Comparison of ENCODE assay signal across 11 cellular contexts in the genomic region with DNA sequence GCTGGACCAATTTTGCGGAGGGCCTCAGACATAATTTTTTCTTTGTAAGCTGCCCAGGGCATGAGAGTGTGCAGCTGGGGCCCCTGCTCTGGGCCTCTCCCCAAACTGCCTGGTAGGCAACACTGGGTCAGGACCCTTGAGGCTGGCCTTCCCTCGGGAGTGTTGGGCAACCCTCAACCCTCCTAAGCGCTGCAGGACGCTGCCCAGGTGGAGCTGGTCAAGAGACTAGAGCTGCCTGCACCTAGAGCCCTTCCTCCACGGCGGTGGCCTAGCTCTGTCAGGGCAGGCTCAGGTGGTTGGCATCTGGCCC. TPM values are rescaled to one million over a fixed set of nuclear protein-coding genes. Genes with fewer than 3 reads are reported as not detected.
DNase-seq lines count a peak whose midpoint lies in the region; ATAC-seq and TF ChIP-seq lines count a peak whose summit lies in the region.
"Had no signal": no experiment of that assay in that cellular context is flagged by ENCODE, and none has a peak within 500 bp of the region (broad histone marks: within the 10 kb centered on the region; RNA-seq: fewer than 3 reads in every experiment).

No MANE protein-coding gene starts in this region.

- no peaks in the 10 kb centered on the region for H4K20me1 ChIP-seq in mammary epithelial cell (ENCODE audit: insufficient read depth, low read length)

- H3K9me3 ChIP-seq in HEK293 (ENCODE audit: control insufficient read depth, insufficient read depth, low read depth, low read length) (no peaks in the 10 kb centered on the region), mammary epithelial cell (replicated peaks; ENCODE audit: insufficient read depth, low read length) (no peaks in the 10 kb centered on the region), mucosa of descending colon (no peaks in the 10 kb centered on the region)
- H3K9me3 ChIP-seq: ovary had no signal

- DNase-seq in AG04449 (ENCODE audit: low read depth, low spot score): no peak
- DNase-seq in mammary epithelial cell: no peak
- no peak for DNase-seq in mucosa of descending colon
- no peak for DNase-seq in HuH-7 (ENCODE audit: low spot score)
- no peak for DNase-seq in hepatic stellate cell (ENCODE audit: low spot score)
- DNase-seq in Ammon's horn (ENCODE audit: low spot score): no peak
- DNase-seq in activated CD4-positive, CD25-positive, alpha-beta regulatory T cell (lab: John Stamatoyannopoulos, UW): no peak
- DNase-seq: central memory CD4-positive, alpha-beta T cell had no signal

- dilution Hi-C loops in mammary epithelial cell (cut with HindIII; ENCODE audit: low sequenced_read_pairs): no loop called here

- in situ Hi-C loops in mammary epithelial cell (cut with MboI; ENCODE audit: low sequenced_read_pairs in 2 of 2): no loop called here

- H3K4me3 ChIP-seq in AG04449 (ENCODE audit: low read depth, low read length) (peak overlapping the region; percentile 67), HEK293 (ENCODE audit: low read depth, low read length) (peak overlapping the region; percentile 5; the same call in 1 of the 2 replicates), mammary epithelial cell (replicated peaks in 1 of 3; ENCODE audit: insufficient read depth in 1 of 3, low read depth in 2 of 3, low read length in 3 of 3) (peak overlapping the region; percentile 62 to 80 (median 70)), mucosa of descending colon (no peak overlapping the region)

- ATAC-seq in mucosa of descending colon: peak; percentile 9

- BruUV-seq in mammary epithelial cell (replicated peaks; lab: Mats Ljungman, UMichigan): no TSS peak

- H3K27me3 ChIP-seq in mammary epithelial cell (ENCODE audit: insufficient read depth, low read length): no peaks in the 10 kb centered on the region
- H3K27me3 ChIP-seq: ovary had no signal

- TF ChIP-seq CTCF in AG04449 (IDR thresholded peaks at IDR 0.05; ENCODE audit: insufficient read depth, low read length, missing control alignments) (no peak), HEK293 (tag by site-specific recombination; IDR thresholded peaks at IDR 0.05) (no peak), mammary epithelial cell (conservative IDR thresholded peaks at IDR 0.05 in 1 of 2, IDR thresholded peaks at IDR 0.05 in 1 of 2; ENCODE audit: extremely low read depth in 1 of 2, insufficient read depth in 1 of 2, low read depth in 1 of 2, low read length in 2 of 2) (no peak), mucosa of descending colon (IDR thresholded peaks at IDR 0.05) (no peak)

- no peaks in the 10 kb centered on the region for H3K4me1 ChIP-seq in HEK293 (ENCODE audit: control insufficient read depth, insufficient read depth, low read length)
- H3K4me1 ChIP-seq in mammary epithelial cell (ENCODE audit: insufficient read depth, low read length): peaks cover 33% of the 10 kb centered on the region
- peaks cover 17% of the 10 kb centered on the region for H3K4me1 ChIP-seq in mucosa of descending colon (ENCODE audit: low read depth)

- CTCF ChIA-PET in AG04449 (lab: Yijun Ruan, JAX) (interaction anchor here (0.6 to 1.8 kb wide), 7 partner anchors 8 to 263 kb away, joined by 3 to 5 read pairs (median 4); partner anchors contain the start of gene TMEM109), HEK293 (lab: Yijun Ruan, JAX) (interaction anchor here (1.2 kb wide), 1 partner anchor 93 kb away, joined by 3 read pairs; no protein-coding TSS in a partner anchor), mammary epithelial cell (lab: Charles Lee; ENCODE audit: low non-redundant PET) (no interaction called here)

- peak overlapping the region; percentile 60 for H3K9ac ChIP-seq in mammary epithelial cell (ENCODE audit: insufficient read depth, low read length)

- POLR2A ChIA-PET in AG04449 (lab: Yijun Ruan, JAX): interaction anchor here (1.1 kb wide), 1 partner anchor 8 kb away, joined by 5 read pairs; no protein-coding TSS in a partner anchor
- POLR2A ChIA-PET in HEK293 (lab: Yijun Ruan, JAX): interaction anchor here (1.2 to 1.7 kb wide), 2 partner anchors 9 to 18 kb away, joined by 4 to 22 read pairs; partner anchors contain the start of genes PRPF19 and TMEM109

- intact Hi-C loops in mammary epithelial cell (cut with micrococcal nuclease) (loop anchor here (1.0 to 2.0 kb wide), 2 partner anchors 8 to 17 kb away; partner anchors contain the start of gene PRPF19), mucosa of descending colon (cut with DNase I, micrococcal nuclease) (no loop called here)

- H3K27ac ChIP-seq in HEK293 (ENCODE audit: extremely low read depth, low read depth, low read length) (no peak overlapping the region), mammary epithelial cell (ENCODE audit: insufficient read depth, low read depth, low read length) (no peak overlapping the region)

- 50% methylated on average over 4 of the region's 6 CpGs for WGBS in mammary epithelial cell (ENCODE audit: low coverage, missing lambda C conversion rate)

- H3K36me3 ChIP-seq in HEK293 (ENCODE audit: control insufficient read depth in 2 of 2, insufficient read depth in 1 of 2, low read length in 2 of 2): peaks cover 0 to 71% of the 10 kb centered on the region in 2 experiments; a peak in 1 of 3 replicates
- H3K36me3 ChIP-seq in mammary epithelial cell (ENCODE audit: insufficient read depth, low read length): peaks cover 12% of the 10 kb centered on the region
- peaks cover 3% of the 10 kb centered on the region for H3K36me3 ChIP-seq in mucosa of descending colon (ENCODE audit: low read depth)
- H3K36me3 ChIP-seq: ovary had no signal

- H3K79me2 ChIP-seq in mammary epithelial cell (ENCODE audit: insufficient read depth, low read length): peaks cover 32% of the 10 kb centered on the region

- peak overlapping the region; percentile 93 for H3K4me2 ChIP-seq in mammary epithelial cell (ENCODE audit: insufficient read depth, low read depth, low read length)

- peak overlapping the region; percentile 80 for H2AFZ ChIP-seq in mammary epithelial cell (ENCODE audit: low read depth, low read length)

TF ChIP-seq in HEK293, 187 proteins besides CTCF, POLR2A, EP300 and RAD21 (continues in another document):
- TF ChIP-seq MZF1 (tag by site-specific recombination; IDR thresholded peaks at IDR 0.05; ENCODE audit: borderline replicate concordance) (no peak), ZNF513 (tag by site-specific recombination; IDR thresholded peaks at IDR 0.05) (no peak), ZNF768 (tag by site-specific recombination; IDR thresholded peaks at IDR 0.05) (no peak), ZBTB7A (tag by site-specific recombination; IDR thresholded peaks at IDR 0.05; ENCODE audit: low read depth) (no peak), REPIN1 (tag by site-specific recombination; IDR thresholded peaks at IDR 0.05; ENCODE audit: low read depth) (no peak), ZNF629 (tag by site-specific recombination; IDR thresholded peaks at IDR 0.05) (no peak), SP2 (tag by site-specific recombination; IDR thresholded peaks at IDR 0.05) (no peak), ZNF426 (tag by site-specific recombination; IDR thresholded peaks at IDR 0.05) (no peak), ZNF785 (tag by site-specific recombination; IDR thresholded peaks at IDR 0.05) (no peak), IKZF3 (tag by site-specific recombination; IDR thresholded peaks at IDR 0.05) (no peak), ZNF843 (tag by site-specific recombination; IDR thresholded peaks at IDR 0.05) (no peak), ZNF416 (tag by site-specific recombination; IDR thresholded peaks at IDR 0.05) (no peak), ZNF549 (tag by site-specific recombination; IDR thresholded peaks at IDR 0.05) (no peak), ZNF585B (tag by site-specific recombination; IDR thresholded peaks at IDR 0.05) (no peak)
- TF ChIP-seq, protein P1, sequence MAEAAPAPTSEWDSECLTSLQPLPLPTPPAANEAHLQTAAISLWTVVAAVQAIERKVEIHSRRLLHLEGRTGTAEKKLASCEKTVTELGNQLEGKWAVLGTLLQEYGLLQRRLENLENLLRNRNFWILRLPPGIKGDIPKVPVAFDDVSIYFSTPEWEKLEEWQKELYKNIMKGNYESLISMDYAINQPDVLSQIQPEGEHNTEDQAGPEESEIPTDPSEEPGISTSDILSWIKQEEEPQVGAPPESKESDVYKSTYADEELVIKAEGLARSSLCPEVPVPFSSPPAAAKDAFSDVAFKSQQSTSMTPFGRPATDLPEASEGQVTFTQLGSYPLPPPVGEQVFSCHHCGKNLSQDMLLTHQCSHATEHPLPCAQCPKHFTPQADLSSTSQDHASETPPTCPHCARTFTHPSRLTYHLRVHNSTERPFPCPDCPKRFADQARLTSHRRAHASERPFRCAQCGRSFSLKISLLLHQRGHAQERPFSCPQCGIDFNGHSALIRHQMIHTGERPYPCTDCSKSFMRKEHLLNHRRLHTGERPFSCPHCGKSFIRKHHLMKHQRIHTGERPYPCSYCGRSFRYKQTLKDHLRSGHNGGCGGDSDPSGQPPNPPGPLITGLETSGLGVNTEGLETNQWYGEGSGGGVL (tag by site-specific recombination; IDR thresholded peaks at IDR 0.05): no peak

RNA-seq across cellular contexts. Expression of gene TMEM132A, which starts 0.5 kb away (rescaled TPM):
- total RNA-seq in mammary epithelial cell (100 to 1,000 TPM in 1 of 2 donors, 10 to 100 TPM in 1; 48.7 to 114 TPM), mucosa of descending colon (10 to 100 TPM in 1 of 3 donors, 1 to 10 TPM in 2; 3.9 to 11.8 (median 8.5) TPM)
- polyA plus RNA-seq in mammary epithelial cell: 32.0 TPM
- 16.7 TPM for polyA minus RNA-seq in mammary epithelial cell

RNA-seq across cellular contexts. Expression of gene TMEM109, which starts 9.8 kb away (rescaled TPM):
- 10 to 100 TPM; 19.8 to 44.9 TPM for total RNA-seq in mammary epithelial cell
- polyA plus RNA-seq in mammary epithelial cell: 35.0 TPM
- 50.8 TPM for polyA minus RNA-seq in mammary epithelial cell
- total RNA-seq in mucosa of descending colon: 10 to 100 TPM; 35.8 to 95.2 (median 46.6) TPM

RNA-seq across cellular contexts. Expression of gene PRPF19, which starts 17.4 kb away (rescaled TPM):
- 10 to 100 TPM; 70.0 to 93.2 TPM for total RNA-seq in mammary epithelial cell
- polyA plus RNA-seq in mammary epithelial cell: 93.7 TPM
- 96.3 TPM for polyA minus RNA-seq in mammary epithelial cell
- 10 to 100 TPM; 61.1 to 74.1 (median 64.6) TPM for total RNA-seq in mucosa of descending colon

RNA-seq across cellular contexts. Expression of gene SLC15A3, which starts 28.2 kb away (rescaled TPM):
- total RNA-seq in mammary epithelial cell (under 1 TPM; 0.16 to 0.17 TPM), mucosa of descending colon (10 to 100 TPM in 2 of 3 donors, 1 to 10 TPM in 1; 6.2 to 36.8 (median 18.4) TPM)
- polyA plus RNA-seq in mammary epithelial cell: 0.07 TPM
- polyA minus RNA-seq in mammary epithelial cell: not detected

RNA-seq across cellular contexts. Expression of gene CD6, which starts 47.7 kb away (rescaled TPM):
- total RNA-seq in mammary epithelial cell (not detected), mucosa of descending colon (1 to 10 TPM; 2.3 to 4.3 (median 2.8) TPM)
- polyA plus RNA-seq in mammary epithelial cell: not detected
- not detected for polyA minus RNA-seq in mammary epithelial cell
- total RNA-seq: RPMI7951 had no signal
